Comparison of ENCODE assay signal across 28 cellular contexts in genomic region chr9:127761061-127761460, GRCh38. TPM values are rescaled to one million over a fixed set of nuclear protein-coding genes. Genes with fewer than 3 reads are reported as not detected.
DNase-seq lines count a peak whose midpoint lies in the region; ATAC-seq, FAIRE-seq and TF ChIP-seq lines count a peak whose summit lies in the region.
"Had no signal": no experiment of that assay in that cellular context is flagged by ENCODE, and none has a peak within 500 bp of the region (broad histone marks: within the 10 kb centered on the region; RNA-seq: fewer than 3 reads in every experiment).

No MANE protein-coding gene starts in this region.

- H4K20me1 ChIP-seq in endothelial cell of umbilical vein (replicated peaks; ENCODE audit: control insufficient read depth, extremely low read depth, insufficient read depth, low read length): no peaks in the 10 kb centered on the region

- H3K36me3 Mint-ChIP-seq in stimulated activated naive CD8-positive, alpha-beta T cell treated with anti-CD3 and anti-CD28 coated beads, Interleukin-15, Interleukin-2, amounts not matched to agents 100 ng/mL and 50 ng/mL, for 24 hours (ENCODE audit: low read depth): peaks cover 20% of the 10 kb centered on the region

- intact Hi-C loops in endothelial cell of umbilical vein (cut with micrococcal nuclease): no loop called here

- H3K4me3 Mint-ChIP-seq in stimulated activated naive CD8-positive, alpha-beta T cell treated with anti-CD3 and anti-CD28 coated beads, Interleukin-15, Interleukin-2, amounts not matched to agents 100 ng/mL and 50 ng/mL, for 24 hours: no peak overlapping the region
- H3K4me3 Mint-ChIP-seq in stimulated activated naive CD8-positive, alpha-beta T cell treated with anti-CD3 and anti-CD28 coated beads, Interleukin-15, amount 100 ng/mL, for 72 hours: no peak overlapping the region
- H3K4me3 Mint-ChIP-seq: CD4-positive, alpha-beta T cell had no signal

- no peaks in the 10 kb centered on the region for H3K9me3 Mint-ChIP-seq in stimulated activated naive CD8-positive, alpha-beta T cell treated with anti-CD3 and anti-CD28 coated beads, Interleukin-15, Interleukin-2, amounts not matched to agents 100 ng/mL and 50 ng/mL, for 24 hours
- no peaks in the 10 kb centered on the region for H3K9me3 Mint-ChIP-seq in stimulated activated naive CD8-positive, alpha-beta T cell treated with anti-CD3 and anti-CD28 coated beads, Interleukin-15, amount 100 ng/mL, for 72 hours
- H3K9me3 Mint-ChIP-seq: CD4-positive, alpha-beta T cell had no signal

- H3K27ac ChIP-seq in endothelial cell of umbilical vein (ENCODE audit: insufficient read depth, low read depth, low read length): peak overlapping the region; percentile 95
- H3K27ac ChIP-seq in parathyroid adenoma: peak overlapping the region; percentile 24
- H3K27ac ChIP-seq: brain microvascular endothelial cell, HL-60, SK-N-MC had no signal

- H3K4me1 Mint-ChIP-seq in stimulated activated naive CD8-positive, alpha-beta T cell treated with anti-CD3 and anti-CD28 coated beads, Interleukin-15, Interleukin-2, amounts not matched to agents 100 ng/mL and 50 ng/mL, for 24 hours (ENCODE audit: low read depth): peaks cover 28% of the 10 kb centered on the region
- H3K4me1 Mint-ChIP-seq in stimulated activated naive CD8-positive, alpha-beta T cell treated with anti-CD3 and anti-CD28 coated beads, Interleukin-15, amount 100 ng/mL, for 72 hours: peaks cover 45% of the 10 kb centered on the region

- CTCF ChIA-PET in endothelial cell of umbilical vein (lab: Charles Lee): interaction anchor here (0.7 to 11.3 kb wide), 6 partner anchors 9 to 109 kb away, joined by 3 to 167 read pairs (median 4); partner anchors contain the start of genes CDK9, SH2D3C and TOR2A

- H3K4me3 ChIP-seq in endothelial cell of umbilical vein (replicated peaks in 1 of 3; ENCODE audit: insufficient read depth in 1 of 3, low read depth in 1 of 3, low read length in 3 of 3): no peak overlapping the region
- no peak overlapping the region for H3K4me3 ChIP-seq in parathyroid adenoma (ENCODE audit: low read depth, low read length)
- H3K4me3 ChIP-seq: SK-N-MC, skin epidermis, suprapubic skin had no signal

- no peak for TF ChIP-seq POLR2A in endothelial cell of umbilical vein (IDR thresholded peaks at IDR 0.05; ENCODE audit: low read depth, low read length)

- no peak for ATAC-seq in stimulated activated naive CD8-positive, alpha-beta T cell treated with anti-CD3 and anti-CD28 coated beads, Interleukin-15, amount 100 ng/mL, for 72 hours
- ATAC-seq: left colon had no signal

- POLR2A ChIA-PET in endothelial cell of umbilical vein (lab: Charles Lee): interaction anchor here (3.0 kb wide), 1 partner anchor 10 kb away, joined by 18 read pairs; no protein-coding TSS in a partner anchor

- H3K4me1 ChIP-seq in endothelial cell of umbilical vein (ENCODE audit: control insufficient read depth, extremely low read depth, insufficient read depth, low read length) (peaks cover 53% of the 10 kb centered on the region), parathyroid adenoma (no peaks in the 10 kb centered on the region)

- H3K27me3 ChIP-seq in endothelial cell of umbilical vein (ENCODE audit: control insufficient read depth in 2 of 2, insufficient read depth in 2 of 2, low read length in 2 of 2): no peaks in the 10 kb centered on the region
- no peaks in the 10 kb centered on the region for H3K27me3 ChIP-seq in parathyroid adenoma (ENCODE audit: control insufficient read depth, insufficient read depth, low read length)
- H3K27me3 ChIP-seq: brain microvascular endothelial cell had no signal

- no peaks in the 10 kb centered on the region for H3K27me3 Mint-ChIP-seq in stimulated activated naive CD8-positive, alpha-beta T cell treated with anti-CD3 and anti-CD28 coated beads, Interleukin-15, Interleukin-2, amounts not matched to agents 100 ng/mL and 50 ng/mL, for 24 hours
- no peaks in the 10 kb centered on the region for H3K27me3 Mint-ChIP-seq in stimulated activated naive CD8-positive, alpha-beta T cell treated with anti-CD3 and anti-CD28 coated beads, Interleukin-15, amount 100 ng/mL, for 72 hours
- H3K27me3 Mint-ChIP-seq: CD4-positive, alpha-beta T cell had no signal

- no peaks in the 10 kb centered on the region for H3K9me1 ChIP-seq in endothelial cell of umbilical vein (replicated peaks; ENCODE audit: control insufficient read depth, extremely low read depth, insufficient read depth, low read length)

- no peak overlapping the region for H2AFZ ChIP-seq in endothelial cell of umbilical vein (ENCODE audit: low read depth, low read length)
- H2AFZ ChIP-seq in parathyroid adenoma: no peak overlapping the region

- no peak for FAIRE-seq in endothelial cell of umbilical vein (lab: Jason Lieb, UNC)

- TSS peak; percentile 5 for BruUV-seq in endothelial cell of umbilical vein (replicated peaks; lab: Mats Ljungman, UMichigan)

- TF ChIP-seq CTCF in endothelial cell of umbilical vein (IDR thresholded peaks at IDR 0.05; ENCODE audit: extremely low read depth in 1 of 2, insufficient read depth in 1 of 2, low read depth in 1 of 2, low read length in 2 of 2) (no peak), parathyroid adenoma (IDR thresholded peaks at IDR 0.05) (no peak), GM20000 (IDR thresholded peaks at IDR 0.05; ENCODE audit: extremely low read depth, missing control alignments) (no peak)

- dilution Hi-C loops in endothelial cell of umbilical vein (cut with MboI; ENCODE audit: extremely low pct_ligation_motif_present, low sequenced_read_pairs): no loop called here

- peaks cover 37% of the 10 kb centered on the region for H3K79me2 ChIP-seq in endothelial cell of umbilical vein (ENCODE audit: control insufficient read depth, insufficient read depth, low read length)
- H3K79me2 ChIP-seq in parathyroid adenoma: no peaks in the 10 kb centered on the region

- H3K9me3 ChIP-seq in endothelial cell of umbilical vein (replicated peaks; ENCODE audit: control insufficient read depth, insufficient read depth, low read length) (no peaks in the 10 kb centered on the region), parathyroid adenoma (ENCODE audit: control insufficient read depth, low read length) (no peaks in the 10 kb centered on the region)
- H3K9me3 ChIP-seq: suprapubic skin had no signal

- peak overlapping the region; percentile 4 for H3K4me2 ChIP-seq in endothelial cell of umbilical vein (ENCODE audit: insufficient read depth, low read length)
- no peak overlapping the region for H3K4me2 ChIP-seq in parathyroid adenoma (ENCODE audit: low read length)

- H3K36me3 ChIP-seq in endothelial cell of umbilical vein (ENCODE audit: control insufficient read depth in 2 of 2, extremely low read depth in 1 of 2, insufficient read depth in 2 of 2, low read length in 2 of 2) (peaks cover 7 to 24% of the 10 kb centered on the region in 2 experiments), parathyroid adenoma (ENCODE audit: control insufficient read depth, insufficient read depth, low read length) (no peaks in the 10 kb centered on the region)
- H3K36me3 ChIP-seq: brain microvascular endothelial cell, suprapubic skin had no signal

- peak overlapping the region; percentile 70 for H3K9ac ChIP-seq in endothelial cell of umbilical vein (replicated peaks; ENCODE audit: extremely low read depth, insufficient read depth, low read length)
- H3K9ac ChIP-seq in parathyroid adenoma: no peak overlapping the region

- no peak for DNase-seq in stimulated activated naive CD8-positive, alpha-beta T cell treated with anti-CD3 and anti-CD28 coated beads, Interleukin-15, amount 100 ng/mL, for 72 hours
- DNase-seq in endothelial cell of umbilical vein (ENCODE audit: low read depth, low spot score) (no peak), GM20000 (ENCODE audit: low spot score) (no peak), DMS53 (lab: John Stamatoyannopoulos, UW) (no peak)
- DNase-seq in activated CD4-positive, alpha-beta T cell treated with anti-CD3 and anti-CD28 coated beads for 48 hours: no peak
- DNase-seq: activated CD4-positive, alpha-beta T cell treated with anti-CD3 and anti-CD28 coated beads for 1 hour; activated CD8-positive, alpha-beta memory T cell treated with anti-CD3 and anti-CD28 coated beads for 24 hours; amniotic stem cell; brain microvascular endothelial cell; CD4-positive, alpha-beta T cell; erythroblast; foreskin fibroblast; GOT3; Karpas-422; left colon; NCI-H1417 treated with DMSO at 0.1 percent for 48 hours; NCI-H2081 treated with DMSO at 0.1 percent for 48 hours; NCI-H446; nucleus accumbens; stimulated activated CD4-positive, alpha-beta T cell treated with anti-CD3 and anti-CD28 coated beads, Interleukin-1b, Interleukin-23, amount 100 ng/mL, for 48 hours had no signal

- H3K27ac Mint-ChIP-seq in stimulated activated naive CD8-positive, alpha-beta T cell treated with anti-CD3 and anti-CD28 coated beads, Interleukin-15, Interleukin-2, amounts not matched to agents 100 ng/mL and 50 ng/mL, for 24 hours: peak overlapping the region; percentile 8
- H3K27ac Mint-ChIP-seq in stimulated activated naive CD8-positive, alpha-beta T cell treated with anti-CD3 and anti-CD28 coated beads, Interleukin-15, amount 100 ng/mL, for 72 hours: peak overlapping the region in 1 of 2 donors; percentile 48
- H3K27ac Mint-ChIP-seq: CD4-positive, alpha-beta T cell had no signal

RNA-seq across cellular contexts. Expression of gene SH2D3C, which starts 17.4 kb away (rescaled TPM):
- total RNA-seq in endothelial cell of umbilical vein: 95.0 and 102 TPM in 2 replicates
- polyA plus RNA-seq in endothelial cell of umbilical vein: 173 and 218 TPM in 2 replicates
- polyA plus RNA-seq in endothelial cell of umbilical vein (2011; cell fraction: cytosol; rRNA removed): 61.4 and 68.1 TPM in 2 replicates
- polyA plus RNA-seq in endothelial cell of umbilical vein (2011; cell fraction: nucleus; rRNA removed): 67.4 and 92.8 TPM in 2 replicates
- polyA plus RNA-seq in endothelial cell of umbilical vein (2012): 42.8 and 49.4 TPM in 2 replicates
- polyA minus RNA-seq in endothelial cell of umbilical vein: 104 and 130 TPM in 2 replicates
- not detected for polyA minus RNA-seq in endothelial cell of umbilical vein (2011; cell fraction: cytosol; rRNA and poly(A)+ RNA removed)
- 45.1 and 63.7 TPM in 2 replicates for polyA minus RNA-seq in endothelial cell of umbilical vein (2011; cell fraction: nucleus; rRNA and poly(A)+ RNA removed)

RNA-seq across cellular contexts. Expression of gene CDK9, which starts 24.8 kb away (rescaled TPM):
- 124 and 128 TPM in 2 replicates for total RNA-seq in endothelial cell of umbilical vein
- 92.2 and 99.0 TPM in 2 replicates for polyA plus RNA-seq in endothelial cell of umbilical vein
- polyA plus RNA-seq in endothelial cell of umbilical vein (2011; cell fraction: cytosol; rRNA removed): 50.0 and 61.0 TPM in 2 replicates
- 193 and 200 TPM in 2 replicates for polyA plus RNA-seq in endothelial cell of umbilical vein (2011; cell fraction: nucleus; rRNA removed)
- 76.9 and 94.3 TPM in 2 replicates for polyA plus RNA-seq in endothelial cell of umbilical vein (2012)
- 88.4 and 92.9 TPM in 2 replicates for polyA minus RNA-seq in endothelial cell of umbilical vein
- polyA minus RNA-seq in endothelial cell of umbilical vein (2011; cell fraction: cytosol; rRNA and poly(A)+ RNA removed): 63.0 TPM
- polyA minus RNA-seq in endothelial cell of umbilical vein (2011; cell fraction: nucleus; rRNA and poly(A)+ RNA removed): 58.3 and 65.1 TPM in 2 replicates

RNA-seq across cellular contexts. Expression of gene TOR2A, which starts 26.0 kb away (rescaled TPM):
- total RNA-seq in endothelial cell of umbilical vein: 17.1 and 19.3 TPM in 2 replicates
- polyA plus RNA-seq in endothelial cell of umbilical vein: 23.9 and 28.8 TPM in 2 replicates
- polyA plus RNA-seq in endothelial cell of umbilical vein (2011; cell fraction: cytosol; rRNA removed): 18.4 and 25.3 TPM in 2 replicates
- 16.0 and 18.0 TPM in 2 replicates for polyA plus RNA-seq in endothelial cell of umbilical vein (2011; cell fraction: nucleus; rRNA removed)
- polyA plus RNA-seq in endothelial cell of umbilical vein (2012): 11.3 and 18.5 TPM in 2 replicates
- polyA minus RNA-seq in endothelial cell of umbilical vein: 5.2 and 5.8 TPM in 2 replicates
- polyA minus RNA-seq in endothelial cell of umbilical vein (2011; cell fraction: cytosol; rRNA and poly(A)+ RNA removed): 16.5 TPM
- polyA minus RNA-seq in endothelial cell of umbilical vein (2011; cell fraction: nucleus; rRNA and poly(A)+ RNA removed): 5.1 and 7.3 TPM in 2 replicates

RNA-seq across cellular contexts. Expression of gene FPGS, which starts 41.6 kb away (rescaled TPM):
- total RNA-seq in endothelial cell of umbilical vein: 90.2 and 90.7 TPM in 2 replicates
- 77.7 and 129 TPM in 2 replicates for polyA plus RNA-seq in endothelial cell of umbilical vein
- 67.9 and 72.7 TPM in 2 replicates for polyA plus RNA-seq in endothelial cell of umbilical vein (2011; cell fraction: cytosol; rRNA removed)
- polyA plus RNA-seq in endothelial cell of umbilical vein (2011; cell fraction: nucleus; rRNA removed): 116 and 150 TPM in 2 replicates
- 58.5 and 71.2 TPM in 2 replicates for polyA plus RNA-seq in endothelial cell of umbilical vein (2012)
- polyA minus RNA-seq in endothelial cell of umbilical vein: 76.5 and 80.5 TPM in 2 replicates
- polyA minus RNA-seq in endothelial cell of umbilical vein (2011; cell fraction: cytosol; rRNA and poly(A)+ RNA removed): 58.0 TPM
- polyA minus RNA-seq in endothelial cell of umbilical vein (2011; cell fraction: nucleus; rRNA and poly(A)+ RNA removed): 45.1 and 52.0 TPM in 2 replicates

RNA-seq across cellular contexts. Expression of gene TTC16, which starts 45.2 kb away (rescaled TPM):
- total RNA-seq in endothelial cell of umbilical vein: not detected in 2 replicates
- polyA plus RNA-seq in endothelial cell of umbilical vein: not detected in 2 replicates
- not detected in 2 replicates for polyA plus RNA-seq in endothelial cell of umbilical vein (2011; cell fraction: cytosol; rRNA removed)
- 0.05 TPM in 1 of 2 replicates, not detected in the other for polyA plus RNA-seq in endothelial cell of umbilical vein (2011; cell fraction: nucleus; rRNA removed)
- polyA plus RNA-seq in endothelial cell of umbilical vein (2012): not detected in 2 replicates
- not detected in 2 replicates for polyA minus RNA-seq in endothelial cell of umbilical vein
- polyA minus RNA-seq in endothelial cell of umbilical vein (2011; cell fraction: cytosol; rRNA and poly(A)+ RNA removed): 0.31 TPM
- polyA minus RNA-seq in endothelial cell of umbilical vein (2011; cell fraction: nucleus; rRNA and poly(A)+ RNA removed): not detected in 2 replicates
- total RNA-seq: RPMI7951, urinary bladder had no signal
- polyA plus RNA-seq: urinary bladder had no signal
